Comparison of ENCODE assay signal across 28 cellular contexts in genomic region chr11:2164861-2165555, GRCh38. TPM values are rescaled to one million over a fixed set of nuclear protein-coding genes. Genes with fewer than 3 reads are reported as not detected.
"Had no signal": no experiment of that assay in that cellular context is flagged by ENCODE, and none has a peak within 500 bp of the region (broad histone marks: within the 10 kb centered on the region; RNA-seq: fewer than 3 reads in every experiment).

No MANE protein-coding gene starts in this region.

- H3K4me1 ChIP-seq: SJSA1 had no signal

- H3K4me2 ChIP-seq: KMS-11 had no signal

- DNase-seq: activated B cell treated with CpG ODN at 0.5 μM for 24 hours; activated CD4-positive, alpha-beta T cell treated with anti-CD3 and anti-CD28 coated beads for 1 hour; activated CD4-positive, alpha-beta T cell treated with anti-CD3 and anti-CD28 coated beads, Interleukin-2, amount 10 ng/mL, durations not matched to agents 24 days and 14 days; activated CD4-positive, alpha-beta T cell treated with anti-CD3 and anti-CD28 coated beads, Interleukin-2, amount 50 U/mL, for 48 hours; activated CD8-positive, alpha-beta memory T cell treated with anti-CD3 and anti-CD28 coated beads, Interleukin-2, amount 10 ng/mL, durations not matched to agents 7 days and 5 days; activated effector memory CD4-positive, alpha-beta T cell treated with Interleukin-2 at 50 U/mL for 16 hours; activated naive CD4-positive, alpha-beta T cell; activated naive CD8-positive, alpha-beta T cell treated with anti-CD3 and anti-CD28 coated beads, Interleukin-2, amount 50 U/mL, for 24 hours; activated T-cell treated with anti-CD3 and anti-CD28 coated beads, Interleukin-2, amount 50 U/mL, for 24 hours; amygdala; NCI-H1105; NCI-H1436; NCI-H1694 treated with DMSO at 0.1 percent for 48 hours; NCI-H2029 treated with DMSO at 0.1 percent for 48 hours; NCI-H226; NCI-H526; NCI-H774; NK-92 treated with Interleukin-12 subunit alpha and Interleukin-12 subunit beta, amount 100 ng/mL, for 24 hours; OCI-M1; Peyer's patch; SHP77 had no signal

- H3K9me3 ChIP-seq: Peyer's patch, SJSA1 had no signal

- H3K36me3 ChIP-seq: Peyer's patch, SJSA1 had no signal

- H3K27me3 ChIP-seq: Peyer's patch had no signal

- ATAC-seq: activated CD8-positive, alpha-beta memory T cell treated with anti-CD3 and anti-CD28 coated beads, Interleukin-2, amount 10 ng/mL, durations not matched to agents 7 days and 5 days; activated naive CD8-positive, alpha-beta T cell treated with anti-CD3 and anti-CD28 coated beads, Interleukin-2, amount 50 U/mL, for 24 hours had no signal

- H3K4me3 ChIP-seq: Peyer's patch, SJSA1 had no signal

- H3K9ac ChIP-seq: KMS-11 had no signal

- H3K27ac ChIP-seq: KMS-11, Peyer's patch, SJSA1 had no signal

RNA-seq across cellular contexts. Expression of gene INS, which starts 4.0 kb away (rescaled TPM):
- total RNA-seq: activated B cell treated with CpG ODN at 0.5 μM for 24 hours; activated CD4-positive, alpha-beta T cell treated with anti-CD3 and anti-CD28 coated beads, Interleukin-2, amount 10 ng/mL, durations not matched to agents 24 days and 14 days; activated CD8-positive, alpha-beta memory T cell treated with anti-CD3 and anti-CD28 coated beads, Interleukin-2, amount 10 ng/mL, durations not matched to agents 7 days and 5 days; activated naive CD4-positive, alpha-beta T cell treated with anti-CD3 and anti-CD28 coated beads, Interleukin-2, amount 50 U/mL, for 72 hours; activated T-helper 1 cell treated with anti-CD3 and anti-CD28 coated beads, Interleukin-12 subunit alpha, Interleukin-12 subunit beta, Interleukin-2, Interleukin-4 antibody, amounts not matched to agents 30 ng/mL and 10 ng/mL and 1 ng/mL, durations not matched to agents 14 hours and 24 hours and 36 hours; astrocyte; MCF 10A; NCI-H460; Peyer's patch; SJSA1 had no signal

RNA-seq across cellular contexts. Expression of gene TH, which starts 6.6 kb away (rescaled TPM):
- total RNA-seq: activated B cell treated with CpG ODN at 0.5 μM for 24 hours; activated CD4-positive, alpha-beta T cell treated with anti-CD3 and anti-CD28 coated beads, Interleukin-2, amount 10 ng/mL, durations not matched to agents 24 days and 14 days; activated CD8-positive, alpha-beta memory T cell treated with anti-CD3 and anti-CD28 coated beads, Interleukin-2, amount 10 ng/mL, durations not matched to agents 7 days and 5 days; activated naive CD4-positive, alpha-beta T cell treated with anti-CD3 and anti-CD28 coated beads, Interleukin-2, amount 50 U/mL, for 72 hours; activated T-helper 1 cell treated with anti-CD3 and anti-CD28 coated beads, Interleukin-12 subunit alpha, Interleukin-12 subunit beta, Interleukin-2, Interleukin-4 antibody, amounts not matched to agents 30 ng/mL and 10 ng/mL and 1 ng/mL, durations not matched to agents 14 hours and 24 hours and 36 hours; astrocyte; NCI-H460; SJSA1 had no signal

RNA-seq across cellular contexts. Expression of gene IGF2, which starts 25.8 kb away (rescaled TPM):
- total RNA-seq: activated B cell treated with CpG ODN at 0.5 μM for 24 hours had no signal
